Comparison of ENCODE assay signal across 2 cellular contexts in the genomic region with DNA sequence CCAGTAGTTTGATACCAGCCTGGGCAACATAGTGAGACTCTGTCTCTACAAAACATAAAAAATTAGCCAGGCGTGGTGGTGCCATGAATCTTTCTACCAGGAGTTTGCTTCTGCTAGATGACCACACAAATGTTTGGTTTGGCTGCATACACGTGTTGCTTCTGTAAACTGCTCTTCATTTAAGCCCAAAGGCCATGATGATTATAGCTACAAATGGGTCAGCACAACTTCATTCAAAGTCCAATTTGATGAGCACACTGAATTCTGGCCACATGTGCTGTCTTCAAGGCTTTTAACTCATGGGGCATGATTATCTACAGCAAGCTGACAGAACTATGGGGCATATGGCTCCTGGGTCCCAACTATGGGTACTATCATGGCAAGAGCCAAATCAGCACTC.
TF ChIP-seq lines count a peak whose summit lies in the region.

No MANE protein-coding gene starts in this region.

TF ChIP-seq in liver, 16 proteins besides CTCF, POLR2A, EP300 and RAD21:
- no peak for TF ChIP-seq TAF1 (conservative IDR thresholded peaks at IDR 0.05)
- TF ChIP-seq REST (IDR thresholded peaks at IDR 0.05) = no peak
- TF ChIP-seq HNF4A (conservative IDR thresholded peaks at IDR 0.05) = peak; percentile 40 to 76
- peak; percentile 11 for TF ChIP-seq YY1 (IDR thresholded peaks at IDR 0.05)
- TF ChIP-seq, protein P1, sequence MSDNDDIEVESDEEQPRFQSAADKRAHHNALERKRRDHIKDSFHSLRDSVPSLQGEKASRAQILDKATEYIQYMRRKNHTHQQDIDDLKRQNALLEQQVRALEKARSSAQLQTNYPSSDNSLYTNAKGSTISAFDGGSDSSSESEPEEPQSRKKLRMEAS (IDR thresholded peaks at IDR 0.05) = peak; percentile 15
- peak; percentile 60 for TF ChIP-seq SP1 (IDR thresholded peaks at IDR 0.05)

TF ChIP-seq in HepG2, 621 proteins besides CTCF, POLR2A, EP300 and RAD21:
- no peak for TF ChIP-seq NCOA2 (CRISPR knock-in tag; IDR thresholded peaks at IDR 0.05)
- TF ChIP-seq, protein P2, sequence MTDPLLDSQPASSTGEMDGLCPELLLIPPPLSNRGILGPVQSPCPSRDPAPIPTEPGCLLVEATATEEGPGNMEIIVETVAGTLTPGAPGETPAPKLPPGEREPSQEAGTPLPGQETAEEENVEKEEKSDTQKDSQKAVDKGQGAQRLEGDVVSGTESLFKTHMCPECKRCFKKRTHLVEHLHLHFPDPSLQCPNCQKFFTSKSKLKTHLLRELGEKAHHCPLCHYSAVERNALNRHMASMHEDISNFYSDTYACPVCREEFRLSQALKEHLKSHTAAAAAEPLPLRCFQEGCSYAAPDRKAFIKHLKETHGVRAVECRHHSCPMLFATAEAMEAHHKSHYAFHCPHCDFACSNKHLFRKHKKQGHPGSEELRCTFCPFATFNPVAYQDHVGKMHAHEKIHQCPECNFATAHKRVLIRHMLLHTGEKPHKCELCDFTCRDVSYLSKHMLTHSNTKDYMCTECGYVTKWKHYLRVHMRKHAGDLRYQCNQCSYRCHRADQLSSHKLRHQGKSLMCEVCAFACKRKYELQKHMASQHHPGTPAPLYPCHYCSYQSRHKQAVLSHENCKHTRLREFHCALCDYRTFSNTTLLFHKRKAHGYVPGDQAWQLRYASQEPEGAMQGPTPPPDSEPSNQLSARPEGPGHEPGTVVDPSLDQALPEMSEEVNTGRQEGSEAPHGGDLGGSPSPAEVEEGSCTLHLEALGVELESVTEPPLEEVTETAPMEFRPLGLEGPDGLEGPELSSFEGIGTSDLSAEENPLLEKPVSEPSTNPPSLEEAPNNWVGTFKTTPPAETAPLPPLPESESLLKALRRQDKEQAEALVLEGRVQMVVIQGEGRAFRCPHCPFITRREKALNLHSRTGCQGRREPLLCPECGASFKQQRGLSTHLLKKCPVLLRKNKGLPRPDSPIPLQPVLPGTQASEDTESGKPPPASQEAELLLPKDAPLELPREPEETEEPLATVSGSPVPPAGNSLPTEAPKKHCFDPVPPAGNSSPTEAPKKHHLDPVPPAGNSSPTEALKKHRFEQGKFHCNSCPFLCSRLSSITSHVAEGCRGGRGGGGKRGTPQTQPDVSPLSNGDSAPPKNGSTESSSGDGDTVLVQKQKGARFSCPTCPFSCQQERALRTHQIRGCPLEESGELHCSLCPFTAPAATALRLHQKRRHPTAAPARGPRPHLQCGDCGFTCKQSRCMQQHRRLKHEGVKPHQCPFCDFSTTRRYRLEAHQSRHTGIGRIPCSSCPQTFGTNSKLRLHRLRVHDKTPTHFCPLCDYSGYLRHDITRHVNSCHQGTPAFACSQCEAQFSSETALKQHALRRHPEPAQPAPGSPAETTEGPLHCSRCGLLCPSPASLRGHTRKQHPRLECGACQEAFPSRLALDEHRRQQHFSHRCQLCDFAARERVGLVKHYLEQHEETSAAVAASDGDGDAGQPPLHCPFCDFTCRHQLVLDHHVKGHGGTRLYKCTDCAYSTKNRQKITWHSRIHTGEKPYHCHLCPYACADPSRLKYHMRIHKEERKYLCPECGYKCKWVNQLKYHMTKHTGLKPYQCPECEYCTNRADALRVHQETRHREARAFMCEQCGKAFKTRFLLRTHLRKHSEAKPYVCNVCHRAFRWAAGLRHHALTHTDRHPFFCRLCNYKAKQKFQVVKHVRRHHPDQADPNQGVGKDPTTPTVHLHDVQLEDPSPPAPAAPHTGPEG (CRISPR knock-in tag; IDR thresholded peaks at IDR 0.05) = no peak
- no peak for TF ChIP-seq ZNF510 (CRISPR knock-in tag; IDR thresholded peaks at IDR 0.05; ENCODE audit: low read depth)
- no peak for TF ChIP-seq GTF3A (CRISPR knock-in tag; conservative IDR thresholded peaks at IDR 0.05)
- TF ChIP-seq FOXK1 (CRISPR knock-in tag; IDR thresholded peaks at IDR 0.05; ENCODE audit: borderline replicate concordance, low read depth) = no peak
- no peak for TF ChIP-seq ZNF383 (CRISPR knock-in tag; IDR thresholded peaks at IDR 0.05; ENCODE audit: borderline replicate concordance)
- TF ChIP-seq, protein P3, sequence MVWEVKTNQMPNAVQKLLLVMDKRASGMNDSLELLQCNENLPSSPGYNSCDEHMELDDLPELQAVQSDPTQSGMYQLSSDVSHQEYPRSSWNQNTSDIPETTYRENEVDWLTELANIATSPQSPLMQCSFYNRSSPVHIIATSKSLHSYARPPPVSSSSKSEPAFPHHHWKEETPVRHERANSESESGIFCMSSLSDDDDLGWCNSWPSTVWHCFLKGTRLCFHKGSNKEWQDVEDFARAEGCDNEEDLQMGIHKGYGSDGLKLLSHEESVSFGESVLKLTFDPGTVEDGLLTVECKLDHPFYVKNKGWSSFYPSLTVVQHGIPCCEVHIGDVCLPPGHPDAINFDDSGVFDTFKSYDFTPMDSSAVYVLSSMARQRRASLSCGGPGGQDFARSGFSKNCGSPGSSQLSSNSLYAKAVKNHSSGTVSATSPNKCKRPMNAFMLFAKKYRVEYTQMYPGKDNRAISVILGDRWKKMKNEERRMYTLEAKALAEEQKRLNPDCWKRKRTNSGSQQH (CRISPR knock-in tag; IDR thresholded peaks at IDR 0.05; ENCODE audit: low read depth) = no peak
- no peak for TF ChIP-seq ZNF850 (CRISPR knock-in tag; conservative IDR thresholded peaks at IDR 0.05)
- no peak for TF ChIP-seq ZNF605 (CRISPR knock-in tag; IDR thresholded peaks at IDR 0.05)
- TF ChIP-seq PAF1 (CRISPR knock-in tag; IDR thresholded peaks at IDR 0.05) = no peak
- TF ChIP-seq, protein P4, sequence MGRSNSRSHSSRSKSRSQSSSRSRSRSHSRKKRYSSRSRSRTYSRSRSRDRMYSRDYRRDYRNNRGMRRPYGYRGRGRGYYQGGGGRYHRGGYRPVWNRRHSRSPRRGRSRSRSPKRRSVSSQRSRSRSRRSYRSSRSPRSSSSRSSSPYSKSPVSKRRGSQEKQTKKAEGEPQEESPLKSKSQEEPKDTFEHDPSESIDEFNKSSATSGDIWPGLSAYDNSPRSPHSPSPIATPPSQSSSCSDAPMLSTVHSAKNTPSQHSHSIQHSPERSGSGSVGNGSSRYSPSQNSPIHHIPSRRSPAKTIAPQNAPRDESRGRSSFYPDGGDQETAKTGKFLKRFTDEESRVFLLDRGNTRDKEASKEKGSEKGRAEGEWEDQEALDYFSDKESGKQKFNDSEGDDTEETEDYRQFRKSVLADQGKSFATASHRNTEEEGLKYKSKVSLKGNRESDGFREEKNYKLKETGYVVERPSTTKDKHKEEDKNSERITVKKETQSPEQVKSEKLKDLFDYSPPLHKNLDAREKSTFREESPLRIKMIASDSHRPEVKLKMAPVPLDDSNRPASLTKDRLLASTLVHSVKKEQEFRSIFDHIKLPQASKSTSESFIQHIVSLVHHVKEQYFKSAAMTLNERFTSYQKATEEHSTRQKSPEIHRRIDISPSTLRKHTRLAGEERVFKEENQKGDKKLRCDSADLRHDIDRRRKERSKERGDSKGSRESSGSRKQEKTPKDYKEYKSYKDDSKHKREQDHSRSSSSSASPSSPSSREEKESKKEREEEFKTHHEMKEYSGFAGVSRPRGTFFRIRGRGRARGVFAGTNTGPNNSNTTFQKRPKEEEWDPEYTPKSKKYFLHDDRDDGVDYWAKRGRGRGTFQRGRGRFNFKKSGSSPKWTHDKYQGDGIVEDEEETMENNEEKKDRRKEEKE (IDR thresholded peaks at IDR 0.05) = no peak
- TF ChIP-seq KLF6 (CRISPR knock-in tag; IDR thresholded peaks at IDR 0.05) = no peak
- TF ChIP-seq ATF7 (IDR thresholded peaks at IDR 0.05) = no peak
- TF ChIP-seq ATF7 (CRISPR knock-in tag; IDR thresholded peaks at IDR 0.05) = no peak
- no peak for TF ChIP-seq NFKBIZ (CRISPR knock-in tag; IDR thresholded peaks at IDR 0.05)
- no peak for TF ChIP-seq ZNF737 (CRISPR knock-in tag; IDR thresholded peaks at IDR 0.05; ENCODE audit: borderline replicate concordance)
- TF ChIP-seq NBN (conservative IDR thresholded peaks at IDR 0.05) = no peak
- TF ChIP-seq ZSCAN31 (CRISPR knock-in tag; IDR thresholded peaks at IDR 0.05; ENCODE audit: low read depth) = no peak
- no peak for TF ChIP-seq GPN1 (CRISPR knock-in tag; IDR thresholded peaks at IDR 0.05; ENCODE audit: borderline replicate concordance)
- TF ChIP-seq ATF7-NPFF (CRISPR knock-in tag; IDR thresholded peaks at IDR 0.05; ENCODE audit: low read depth) = no peak
- TF ChIP-seq MTA1 (CRISPR knock-in tag; IDR thresholded peaks at IDR 0.05; ENCODE audit: borderline replicate concordance) = no peak
